In the genomic region with DNA sequence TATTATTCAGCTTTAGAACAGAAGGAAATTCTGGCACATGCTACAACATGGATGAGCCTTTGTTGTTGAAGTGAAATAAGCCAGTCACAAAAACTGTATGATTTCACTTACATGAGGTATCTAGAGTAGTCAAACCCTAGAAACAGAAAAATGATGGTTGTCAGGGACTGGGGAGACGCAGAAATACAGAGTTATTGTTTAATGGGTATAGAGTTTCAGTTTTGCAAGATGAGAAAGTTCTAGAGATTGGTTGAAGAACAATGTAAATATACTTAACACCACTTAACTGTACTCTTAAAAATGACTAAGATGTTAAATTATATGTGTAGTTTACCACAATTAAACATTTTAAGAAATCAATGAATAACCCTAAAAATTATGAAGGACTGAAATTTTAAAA, we compare ENCODE assay signal across 22 cellular contexts. TPM values are rescaled to one million over a fixed set of nuclear protein-coding genes. Genes with fewer than 3 reads are reported as not detected.
DNase-seq lines count a peak whose midpoint lies in the region; ATAC-seq, FAIRE-seq and TF ChIP-seq lines count a peak whose summit lies in the region.
"Had no signal": no experiment of that assay in that cellular context is flagged by ENCODE, and none has a peak within 500 bp of the region (broad histone marks: within the 10 kb centered on the region; RNA-seq: fewer than 3 reads in every experiment).

No MANE protein-coding gene starts in this region.

- H3K9me3 ChIP-seq in gastrocnemius medialis (no peaks in the 10 kb centered on the region), spleen (no peaks in the 10 kb centered on the region)
- H3K9me3 ChIP-seq: HAP-1 had no signal

- H3K4me3 ChIP-seq in gastrocnemius medialis (no peak overlapping the region), spleen (no peak overlapping the region)
- H3K4me3 ChIP-seq: HAP-1 had no signal

- no peaks in the 10 kb centered on the region for H3K4me1 ChIP-seq in gastrocnemius medialis
- peaks cover 0 to under 1% (median 0%) of the 10 kb centered on the region in 6 donors for H3K4me1 ChIP-seq in spleen
- H3K4me1 ChIP-seq: HAP-1 had no signal

- peak; percentile 55 for FAIRE-seq in frontal cortex (lab: Jason Lieb, UNC)
- FAIRE-seq: D721Med, GM12891, GM19239 had no signal

- intact Hi-C loops in gastrocnemius medialis (cut with DNase I; ENCODE audit: low total_unique reads): no loop called here
- intact Hi-C loops in spleen (cut with DNase I; ENCODE audit: low total_unique reads): no loop called here

- TF ChIP-seq POLR2A in gastrocnemius medialis (IDR thresholded peaks at IDR 0.05): no peak
- TF ChIP-seq POLR2A in spleen (IDR thresholded peaks at IDR 0.05): no peak

- DNase-seq in NCI-H1105 treated with DMSO at 0.1 percent for 48 hours (lab: John Stamatoyannopoulos, UW) (peak; percentile 14), NCI-H1105 (lab: John Stamatoyannopoulos, UW) (no peak), DMS53 (lab: John Stamatoyannopoulos, UW) (peak; percentile 64), frontal cortex (ENCODE audit: low spot score in 2 of 2) (no peak), gastrocnemius medialis (no peak), SK-N-DZ (ENCODE audit: low spot score) (no peak), spleen (no peak)
- DNase-seq: CD8-positive, alpha-beta T cell; COR-L47; DMS153; GOT3 had no signal

- H3K27ac ChIP-seq in gastrocnemius medialis: no peak overlapping the region
- H3K27ac ChIP-seq in spleen: no peak overlapping the region
- H3K27ac ChIP-seq: 22Rv1 had no signal

- in situ Hi-C loops in gastrocnemius medialis (cut with MboI; ENCODE audit: low sequenced_read_pairs in 4 of 4): no loop called here

- TF ChIP-seq CTCF in gastrocnemius medialis (IDR thresholded peaks at IDR 0.05 in 4 of 5, conservative IDR thresholded peaks at IDR 0.05 in 1 of 5) (no peak), spleen (IDR thresholded peaks at IDR 0.05 in 8 of 11, conservative IDR thresholded peaks at IDR 0.05 in 3 of 11) (no peak)

- H3K27me3 ChIP-seq in gastrocnemius medialis (no peaks in the 10 kb centered on the region), spleen (replicated peaks in 1 of 7) (no peaks in the 10 kb centered on the region)

- 85 to 90% (median 88%) methylated on average over 1 of the region's 1 CpG for WGBS in spleen, 5 donors

- H3K36me3 ChIP-seq in gastrocnemius medialis (no peaks in the 10 kb centered on the region), spleen (no peaks in the 10 kb centered on the region)
- H3K36me3 ChIP-seq: HAP-1 had no signal

- ATAC-seq in GM19043 (IDR thresholded peaks at IDR 0.05; ENCODE audit: low read depth, unreplicated experiment) (peak; percentile 50), gastrocnemius medialis (no peak)
- ATAC-seq: CD8-positive, alpha-beta T cell had no signal

RNA-seq across cellular contexts. Expression of gene SPTSSB, which starts 15.8 kb away (rescaled TPM):
- total RNA-seq in frontal cortex: 3.3 TPM
- not detected for total RNA-seq in gastrocnemius medialis
- 0.98 and 1.5 TPM in 2 replicates for polyA plus RNA-seq in SK-N-DZ (2014; cell fraction: cytosol; rRNA removed)
- 2.0 and 2.4 TPM in 2 replicates for polyA plus RNA-seq in SK-N-DZ (2014; cell fraction: nucleus; rRNA removed)
- 1 to 10 TPM in 2 of 7 donors, under 1 TPM in 5; 0.29 to 4.5 (median 0.87) TPM for total RNA-seq in spleen
- polyA plus RNA-seq in spleen: under 1 TPM; 0.26 to 0.52 (median 0.35) TPM
- total RNA-seq: A673; CD8-positive, alpha-beta T cell; G401 had no signal
- polyA plus RNA-seq: BJ, CD14-positive monocyte, IgD-negative memory B cell had no signal

Comparison
In these comparisons a context has a peak if more than half of its experiments do, and no peak if none do; other contexts are left out.
1. DNase-seq: peak in NCI-H1105 treated with DMSO at 0.1 percent for 48 hours (single experiment) and DMS53 (single experiment); none in NCI-H1105 (single experiment), frontal cortex (0 of 2), gastrocnemius medialis (0 of 2), SK-N-DZ (single experiment) and spleen (single experiment).